In genomic region chr4:14254252-14254651, GRCh38 we compare ENCODE assay signal across 9 cellular contexts.
A peak's percentile ranks its signal among the peaks of the same experiment; 100 is the strongest.
DNase-seq lines count a peak whose midpoint lies in the region; ATAC-seq and TF ChIP-seq lines count a peak whose summit lies in the region.
"Had no signal": no experiment of that assay in that cellular context is flagged by ENCODE, and none has a peak within 500 bp of the region (broad histone marks: within the 10 kb centered on the region; RNA-seq: fewer than 3 reads in every experiment).

No MANE protein-coding gene starts in this region.

- intact Hi-C loops in tibial artery (cut with DNase I; ENCODE audit: low total_unique reads), result no loop called here

- no peaks in the 10 kb centered on the region for H3K36me3 ChIP-seq in iPS DF 6.9 (ENCODE audit: control insufficient read depth, insufficient read depth, low read length)
- no peaks in the 10 kb centered on the region for H3K36me3 ChIP-seq in tibial artery
- no peaks in the 10 kb centered on the region for H3K36me3 ChIP-seq in suprapubic skin

- peak; percentile 5 for DNase-seq in stimulated activated naive CD8-positive, alpha-beta T cell treated with anti-CD3 and anti-CD28 coated beads, Interleukin-15, Interleukin-2, amounts not matched to agents 100 U/mL and 50 U/mL, for 24 hours
- no peak for DNase-seq in stimulated activated naive CD8-positive, alpha-beta T cell treated with anti-CD3 and anti-CD28 coated beads, Interleukin-15, amount 100 ng/mL, for 72 hours
- DNase-seq in iPS DF 6.9 (ENCODE audit: low read depth, low spot score), result peak; percentile 22
- peak; percentile 31 to 65 for DNase-seq in tibial artery
- no peak for DNase-seq in suprapubic skin (ENCODE audit: low spot score in 2 of 2)
- DNase-seq in cerebellar nuclear complex (lab: John Stamatoyannopoulos, UW), result no peak

- H3K4me3 ChIP-seq in WI38 (ENCODE audit: low read depth, low read length), result no peak overlapping the region
- H3K4me3 ChIP-seq in iPS DF 6.9 (ENCODE audit: low read length), result no peak overlapping the region
- no peak overlapping the region for H3K4me3 ChIP-seq in tibial artery
- H3K4me3 ChIP-seq in suprapubic skin, result no peak overlapping the region

- H3K27me3 Mint-ChIP-seq in stimulated activated naive CD8-positive, alpha-beta T cell treated with anti-CD3 and anti-CD28 coated beads, Interleukin-15, amount 100 ng/mL, for 72 hours, result no peaks in the 10 kb centered on the region

- no peaks in the 10 kb centered on the region for H3K4me1 Mint-ChIP-seq in stimulated activated naive CD8-positive, alpha-beta T cell treated with anti-CD3 and anti-CD28 coated beads, Interleukin-15, amount 100 ng/mL, for 72 hours

- peaks cover 9 to 12% of the 10 kb centered on the region in 2 donors for H3K9me3 Mint-ChIP-seq in stimulated activated naive CD8-positive, alpha-beta T cell treated with anti-CD3 and anti-CD28 coated beads, Interleukin-15, amount 100 ng/mL, for 72 hours

- peak; percentile 51 for TF ChIP-seq CTCF in WI38 (IDR thresholded peaks at IDR 0.05; ENCODE audit: low read depth, low read length)
- TF ChIP-seq CTCF in tibial artery (IDR thresholded peaks at IDR 0.05), result peak; percentile 44 to 57
- peak in 1 of 2 donors; percentile 67 for TF ChIP-seq CTCF in suprapubic skin (IDR thresholded peaks at IDR 0.05)

- no CpG with 5 or more reads among the region's 4 CpGs for WGBS in iPS DF 6.9 (ENCODE audit: insufficient coverage, insufficient read length)
- 82% methylated on average over 4 of the region's 4 CpGs for WGBS in suprapubic skin

- TF ChIP-seq EP300 in suprapubic skin (IDR thresholded peaks at IDR 0.05), result no peak

- H3K27me3 ChIP-seq in iPS DF 6.9 (ENCODE audit: control insufficient read depth, insufficient read depth, low read length) (no peaks in the 10 kb centered on the region), tibial artery (no peaks in the 10 kb centered on the region), suprapubic skin (no peaks in the 10 kb centered on the region)

- H3K27ac Mint-ChIP-seq in stimulated activated naive CD8-positive, alpha-beta T cell treated with anti-CD3 and anti-CD28 coated beads, Interleukin-15, amount 100 ng/mL, for 72 hours, result no peak overlapping the region
- H3K27ac Mint-ChIP-seq: activated naive CD4-positive, alpha-beta T cell treated with anti-CD3 and anti-CD28 coated beads, Interleukin-2, amount 50 U/mL, for 72 hours had no signal

- H3K27ac ChIP-seq in iPS DF 6.9 (ENCODE audit: low read length) (no peak overlapping the region), tibial artery (no peak overlapping the region), suprapubic skin (no peak overlapping the region)

- H3K9me3 ChIP-seq in iPS DF 6.9 (ENCODE audit: control insufficient read depth, insufficient read depth, low read length), result no peaks in the 10 kb centered on the region
- H3K9me3 ChIP-seq in tibial artery, result no peaks in the 10 kb centered on the region
- H3K9me3 ChIP-seq in suprapubic skin, result no peaks in the 10 kb centered on the region

- H3K4me1 ChIP-seq in iPS DF 6.9 (ENCODE audit: control insufficient read depth, insufficient read depth, low read length), result no peaks in the 10 kb centered on the region
- H3K4me1 ChIP-seq in tibial artery, result no peaks in the 10 kb centered on the region
- no peaks in the 10 kb centered on the region for H3K4me1 ChIP-seq in suprapubic skin

- no peak overlapping the region for H3K4me3 Mint-ChIP-seq in stimulated activated naive CD8-positive, alpha-beta T cell treated with anti-CD3 and anti-CD28 coated beads, Interleukin-15, amount 100 ng/mL, for 72 hours

- TF ChIP-seq POLR2A in suprapubic skin (IDR thresholded peaks at IDR 0.05), result no peak

- no peak for ATAC-seq in stimulated activated naive CD8-positive, alpha-beta T cell treated with anti-CD3 and anti-CD28 coated beads, Interleukin-15, Interleukin-2, amounts not matched to agents 100 U/mL and 50 U/mL, for 24 hours
- ATAC-seq in stimulated activated naive CD8-positive, alpha-beta T cell treated with anti-CD3 and anti-CD28 coated beads, Interleukin-15, amount 100 ng/mL, for 72 hours, result no peak
- peak; percentile 59 for ATAC-seq in HG03095 (IDR thresholded peaks at IDR 0.05; ENCODE audit: unreplicated experiment)
- ATAC-seq: activated naive CD4-positive, alpha-beta T cell treated with anti-CD3 and anti-CD28 coated beads, Interleukin-2, amount 50 U/mL, for 72 hours had no signal

Comparison
In these comparisons a context has a peak if more than half of its experiments do, and no peak if none do; other contexts are left out.
1. DNase-seq: peak in stimulated activated naive CD8-positive, alpha-beta T cell treated with anti-CD3 and anti-CD28 coated beads, Interleukin-15, Interleukin-2, amounts not matched to agents 100 U/mL and 50 U/mL, for 24 hours (single experiment), iPS DF 6.9 (single experiment) and tibial artery (2 of 2); none in stimulated activated naive CD8-positive, alpha-beta T cell treated with anti-CD3 and anti-CD28 coated beads, Interleukin-15, amount 100 ng/mL, for 72 hours (0 of 2), suprapubic skin (0 of 2) and cerebellar nuclear complex (0 of 2).